Comparison of ENCODE assay signal across 13 cellular contexts in the genomic region with DNA sequence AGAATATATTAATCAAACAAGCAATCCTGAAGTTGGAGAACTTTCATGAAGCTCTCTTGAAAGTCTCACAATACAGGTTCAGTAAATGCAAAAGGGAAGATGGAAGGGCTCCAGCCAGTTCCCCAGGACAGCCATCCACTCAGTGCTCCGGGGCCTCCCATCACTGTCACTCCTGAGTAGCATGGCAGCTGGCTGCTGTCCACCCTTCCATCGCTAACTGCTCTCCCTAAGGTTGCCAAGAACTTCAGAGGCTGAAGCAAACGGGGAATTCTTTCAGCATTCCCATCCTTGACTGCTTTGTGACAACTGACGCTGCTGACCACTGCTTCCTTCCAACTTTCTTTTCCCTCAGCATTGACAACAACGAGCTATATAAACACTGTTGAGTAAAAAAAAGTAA.
"Had no signal": no experiment of that assay in that cellular context is flagged by ENCODE, and none has a peak within 500 bp of the region (broad histone marks: within the 10 kb centered on the region; RNA-seq: fewer than 3 reads in every experiment).

No MANE protein-coding gene starts in this region.

- ATAC-seq: activated CD4-positive, CD25-positive, alpha-beta regulatory T cell treated with anti-CD3 and anti-CD28 coated beads, Interleukin-2, amount 50 U/mL, for 24 hours; gastroesophageal sphincter had no signal

- H3K27ac Mint-ChIP-seq: activated naive CD8-positive, alpha-beta T cell; memory B cell had no signal

- H3K36me3 ChIP-seq: gastroesophageal sphincter, pancreas, thyroid gland, uterus had no signal

- H3K9me3 Mint-ChIP-seq: memory B cell had no signal

- H3K27me3 ChIP-seq: gastroesophageal sphincter, pancreas, thyroid gland, uterus had no signal

- H3K27me3 Mint-ChIP-seq: activated naive CD8-positive, alpha-beta T cell; memory B cell had no signal

- H3K9me3 ChIP-seq: gastroesophageal sphincter, pancreas, thyroid gland, uterus had no signal

- H3K27ac ChIP-seq: coronary artery, gastroesophageal sphincter, pancreas, thyroid gland, uterus had no signal

- H3K4me3 Mint-ChIP-seq: activated naive CD8-positive, alpha-beta T cell; memory B cell had no signal

- H3K4me1 ChIP-seq: pancreas, thyroid gland, uterus had no signal

- DNase-seq: activated effector memory CD4-positive, alpha-beta T cell treated with anti-CD3 and anti-CD28 coated beads, Interleukin-2, amount 50 U/mL, for 16 hours; activated T-cell treated with anti-CD3 and anti-CD28 coated beads, Interleukin-2, amount 50 U/mL, for 1 hour; effector CD8-positive, alpha-beta T cell; pancreas; small intestine; SW 1271; thyroid gland; uterus had no signal

- H3K4me3 ChIP-seq: coronary artery, gastroesophageal sphincter, pancreas, thyroid gland, uterus had no signal
